2 cellular contexts compared by ENCODE assay signal in genomic region chr7:18239212-18239611, GRCh38.
A peak's percentile ranks its signal among the peaks of the same experiment; 100 is the strongest.
TF ChIP-seq lines count a peak whose summit lies in the region.

No MANE protein-coding gene starts in this region.

TF ChIP-seq in GM12878, 131 proteins besides CTCF, POLR2A, EP300 and RAD21:
- TF ChIP-seq, protein P1, sequence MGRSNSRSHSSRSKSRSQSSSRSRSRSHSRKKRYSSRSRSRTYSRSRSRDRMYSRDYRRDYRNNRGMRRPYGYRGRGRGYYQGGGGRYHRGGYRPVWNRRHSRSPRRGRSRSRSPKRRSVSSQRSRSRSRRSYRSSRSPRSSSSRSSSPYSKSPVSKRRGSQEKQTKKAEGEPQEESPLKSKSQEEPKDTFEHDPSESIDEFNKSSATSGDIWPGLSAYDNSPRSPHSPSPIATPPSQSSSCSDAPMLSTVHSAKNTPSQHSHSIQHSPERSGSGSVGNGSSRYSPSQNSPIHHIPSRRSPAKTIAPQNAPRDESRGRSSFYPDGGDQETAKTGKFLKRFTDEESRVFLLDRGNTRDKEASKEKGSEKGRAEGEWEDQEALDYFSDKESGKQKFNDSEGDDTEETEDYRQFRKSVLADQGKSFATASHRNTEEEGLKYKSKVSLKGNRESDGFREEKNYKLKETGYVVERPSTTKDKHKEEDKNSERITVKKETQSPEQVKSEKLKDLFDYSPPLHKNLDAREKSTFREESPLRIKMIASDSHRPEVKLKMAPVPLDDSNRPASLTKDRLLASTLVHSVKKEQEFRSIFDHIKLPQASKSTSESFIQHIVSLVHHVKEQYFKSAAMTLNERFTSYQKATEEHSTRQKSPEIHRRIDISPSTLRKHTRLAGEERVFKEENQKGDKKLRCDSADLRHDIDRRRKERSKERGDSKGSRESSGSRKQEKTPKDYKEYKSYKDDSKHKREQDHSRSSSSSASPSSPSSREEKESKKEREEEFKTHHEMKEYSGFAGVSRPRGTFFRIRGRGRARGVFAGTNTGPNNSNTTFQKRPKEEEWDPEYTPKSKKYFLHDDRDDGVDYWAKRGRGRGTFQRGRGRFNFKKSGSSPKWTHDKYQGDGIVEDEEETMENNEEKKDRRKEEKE (IDR thresholded peaks at IDR 0.05) = no peak
- no peak for TF ChIP-seq YBX1 (IDR thresholded peaks at IDR 0.05)
- TF ChIP-seq CHD4 (IDR thresholded peaks at IDR 0.05) = no peak
- TF ChIP-seq, protein P2, sequence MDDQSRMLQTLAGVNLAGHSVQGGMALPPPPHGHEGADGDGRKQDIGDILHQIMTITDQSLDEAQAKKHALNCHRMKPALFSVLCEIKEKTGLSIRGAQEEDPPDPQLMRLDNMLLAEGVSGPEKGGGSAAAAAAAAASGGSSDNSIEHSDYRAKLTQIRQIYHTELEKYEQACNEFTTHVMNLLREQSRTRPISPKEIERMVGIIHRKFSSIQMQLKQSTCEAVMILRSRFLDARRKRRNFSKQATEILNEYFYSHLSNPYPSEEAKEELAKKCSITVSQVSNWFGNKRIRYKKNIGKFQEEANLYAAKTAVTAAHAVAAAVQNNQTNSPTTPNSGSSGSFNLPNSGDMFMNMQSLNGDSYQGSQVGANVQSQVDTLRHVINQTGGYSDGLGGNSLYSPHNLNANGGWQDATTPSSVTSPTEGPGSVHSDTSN (IDR thresholded peaks at IDR 0.05; ENCODE audit: insufficient replicate concordance, low read depth, low read length) = no peak
- TF ChIP-seq HCFC1 (IDR thresholded peaks at IDR 0.05; ENCODE audit: low read length) = no peak
- 0 out of 2 replicates have a peak, but pooled peaks have one; percentile 12 for TF ChIP-seq RUNX3 (IDR thresholded peaks at IDR 0.05; ENCODE audit: low read length)
TF ChIP-seq in GM12878: peak in this region for 1.

TF ChIP-seq in HepG2, 621 proteins besides CTCF, POLR2A, EP300 and RAD21:
- TF ChIP-seq, protein P3, sequence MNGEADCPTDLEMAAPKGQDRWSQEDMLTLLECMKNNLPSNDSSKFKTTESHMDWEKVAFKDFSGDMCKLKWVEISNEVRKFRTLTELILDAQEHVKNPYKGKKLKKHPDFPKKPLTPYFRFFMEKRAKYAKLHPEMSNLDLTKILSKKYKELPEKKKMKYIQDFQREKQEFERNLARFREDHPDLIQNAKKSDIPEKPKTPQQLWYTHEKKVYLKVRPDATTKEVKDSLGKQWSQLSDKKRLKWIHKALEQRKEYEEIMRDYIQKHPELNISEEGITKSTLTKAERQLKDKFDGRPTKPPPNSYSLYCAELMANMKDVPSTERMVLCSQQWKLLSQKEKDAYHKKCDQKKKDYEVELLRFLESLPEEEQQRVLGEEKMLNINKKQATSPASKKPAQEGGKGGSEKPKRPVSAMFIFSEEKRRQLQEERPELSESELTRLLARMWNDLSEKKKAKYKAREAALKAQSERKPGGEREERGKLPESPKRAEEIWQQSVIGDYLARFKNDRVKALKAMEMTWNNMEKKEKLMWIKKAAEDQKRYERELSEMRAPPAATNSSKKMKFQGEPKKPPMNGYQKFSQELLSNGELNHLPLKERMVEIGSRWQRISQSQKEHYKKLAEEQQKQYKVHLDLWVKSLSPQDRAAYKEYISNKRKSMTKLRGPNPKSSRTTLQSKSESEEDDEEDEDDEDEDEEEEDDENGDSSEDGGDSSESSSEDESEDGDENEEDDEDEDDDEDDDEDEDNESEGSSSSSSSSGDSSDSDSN (CRISPR knock-in tag; IDR thresholded peaks at IDR 0.05) = no peak
- TF ChIP-seq RFX1 (IDR thresholded peaks at IDR 0.05) (no peak), RFX3 (CRISPR knock-in tag; IDR thresholded peaks at IDR 0.05) (no peak), ZBED4 (CRISPR knock-in tag; IDR thresholded peaks at IDR 0.05; ENCODE audit: borderline replicate concordance) (no peak), KLF9 (CRISPR knock-in tag; IDR thresholded peaks at IDR 0.05; ENCODE audit: low read depth) (no peak), ARNTL (CRISPR knock-in tag; IDR thresholded peaks at IDR 0.05) (no peak), ATF5 (CRISPR knock-in tag; IDR thresholded peaks at IDR 0.05; ENCODE audit: low read depth) (no peak), CREB1 (IDR thresholded peaks at IDR 0.05) (no peak), CREB1 (CRISPR knock-in tag; IDR thresholded peaks at IDR 0.05) (no peak)
- TF ChIP-seq, protein P4, sequence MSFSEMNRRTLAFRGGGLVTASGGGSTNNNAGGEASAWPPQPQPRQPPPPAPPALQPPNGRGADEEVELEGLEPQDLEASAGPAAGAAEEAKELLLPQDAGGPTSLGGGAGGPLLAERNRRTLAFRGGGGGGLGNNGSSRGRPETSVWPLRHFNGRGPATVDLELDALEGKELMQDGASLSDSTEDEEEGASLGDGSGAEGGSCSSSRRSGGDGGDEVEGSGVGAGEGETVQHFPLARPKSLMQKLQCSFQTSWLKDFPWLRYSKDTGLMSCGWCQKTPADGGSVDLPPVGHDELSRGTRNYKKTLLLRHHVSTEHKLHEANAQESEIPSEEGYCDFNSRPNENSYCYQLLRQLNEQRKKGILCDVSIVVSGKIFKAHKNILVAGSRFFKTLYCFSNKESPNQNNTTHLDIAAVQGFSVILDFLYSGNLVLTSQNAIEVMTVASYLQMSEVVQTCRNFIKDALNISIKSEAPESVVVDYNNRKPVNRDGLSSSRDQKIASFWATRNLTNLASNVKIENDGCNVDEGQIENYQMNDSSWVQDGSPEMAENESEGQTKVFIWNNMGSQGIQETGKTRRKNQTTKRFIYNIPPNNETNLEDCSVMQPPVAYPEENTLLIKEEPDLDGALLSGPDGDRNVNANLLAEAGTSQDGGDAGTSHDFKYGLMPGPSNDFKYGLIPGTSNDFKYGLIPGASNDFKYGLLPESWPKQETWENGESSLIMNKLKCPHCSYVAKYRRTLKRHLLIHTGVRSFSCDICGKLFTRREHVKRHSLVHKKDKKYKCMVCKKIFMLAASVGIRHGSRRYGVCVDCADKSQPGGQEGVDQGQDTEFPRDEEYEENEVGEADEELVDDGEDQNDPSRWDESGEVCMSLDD (CRISPR knock-in tag; IDR thresholded peaks at IDR 0.05; ENCODE audit: borderline replicate concordance) = no peak
TF ChIP-seq in HepG2: peak in this region for 0.
